In the genomic region with DNA sequence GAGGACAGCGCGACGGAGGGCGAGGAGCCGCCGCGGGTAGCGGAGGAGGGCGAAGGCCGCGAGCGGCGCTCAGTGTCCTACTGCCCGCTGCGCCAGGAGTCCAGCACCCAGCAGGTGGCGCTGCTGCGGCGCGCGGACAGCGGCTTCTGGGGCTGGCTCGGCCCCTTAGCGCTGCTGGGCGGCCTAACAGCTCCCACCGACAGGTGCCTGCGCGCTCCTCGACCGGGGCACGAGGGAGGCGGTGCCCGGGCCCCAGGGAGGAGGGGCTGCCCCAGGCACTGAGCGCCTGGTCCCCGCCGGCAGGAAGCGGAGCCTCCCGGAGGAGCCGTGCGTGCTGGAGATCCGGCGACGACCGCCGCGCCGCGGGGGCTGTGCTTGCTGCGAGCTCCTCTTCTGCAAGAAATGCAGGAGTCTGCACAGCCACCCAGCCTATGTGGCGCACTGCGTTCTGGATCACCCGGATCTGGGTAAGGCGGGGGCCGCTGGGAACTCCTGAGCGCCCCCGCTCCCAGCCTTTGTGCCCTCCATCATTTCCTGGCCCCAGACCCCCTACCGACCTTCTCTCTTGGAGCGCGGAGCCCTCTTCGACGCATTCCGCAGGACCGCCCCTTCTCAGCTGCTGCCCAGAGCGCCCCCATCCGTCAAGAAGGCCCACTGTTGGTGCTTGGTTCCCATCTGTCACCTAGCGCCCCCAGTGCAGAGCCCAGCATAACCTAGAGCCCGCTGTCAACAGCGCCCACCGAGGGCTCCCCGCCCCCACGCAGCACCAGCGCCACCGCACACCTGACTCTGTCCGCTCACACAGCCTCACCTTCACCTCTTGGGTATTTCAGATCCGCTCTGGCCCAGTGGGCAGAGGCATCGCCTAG, we compare ENCODE assay signal across 8 cellular contexts. TPM values are rescaled to one million over a fixed set of nuclear protein-coding genes. Genes with fewer than 3 reads are reported as not detected.
A peak's percentile ranks its signal among the peaks of the same experiment; 100 is the strongest.
DNase-seq lines count a peak whose midpoint lies in the region; FAIRE-seq and TF ChIP-seq lines count a peak whose summit lies in the region.

No MANE protein-coding gene starts in this region.

- peak; percentile 92 for TF ChIP-seq CTCF in foreskin fibroblast (IDR thresholded peaks at IDR 0.05; ENCODE audit: low read depth, low read length)
- TF ChIP-seq CTCF in neural progenitor cell (IDR thresholded peaks at IDR 0.05) = peak; percentile 73
- peak in 6 of 7 experiments; percentile 34 to 97 (median 92) for TF ChIP-seq CTCF in stomach (IDR thresholded peaks at IDR 0.05)

- H3K36me3 Mint-ChIP-seq in neural progenitor cell = no peaks in the 10 kb centered on the region

- peak overlapping the region; percentile 88 for H3K4me3 Mint-ChIP-seq in neural progenitor cell

- no peak for TF ChIP-seq EP300 in stomach (IDR thresholded peaks at IDR 0.05)

- H3K9me3 Mint-ChIP-seq in neural progenitor cell = no peaks in the 10 kb centered on the region

- peaks cover 3% of the 10 kb centered on the region for H3K27me3 Mint-ChIP-seq in neural progenitor cell (ENCODE audit: insufficient read depth, low read depth)

- H3K4me1 Mint-ChIP-seq in neural progenitor cell = peaks cover 26% of the 10 kb centered on the region

- H3K4me1 ChIP-seq in neural progenitor cell (peaks cover 19% of the 10 kb centered on the region), stomach (peaks cover 10 to 39% (median 25%) of the 10 kb centered on the region in 4 donors)

- intact Hi-C loops in stomach (cut with DNase I; ENCODE audit: low total_unique reads) = no loop called here

- no peak for FAIRE-seq in H54 (lab: Jason Lieb, UNC)

- no peaks in the 10 kb centered on the region for H3K79me2 ChIP-seq in neural progenitor cell (ENCODE audit: low read depth)

- H3K9ac ChIP-seq in neural progenitor cell = no peak overlapping the region

- no peaks in the 10 kb centered on the region for H4K20me1 ChIP-seq in neural progenitor cell (ENCODE audit: low read depth)

- TF ChIP-seq POLR2A in H54 (IDR thresholded peaks at IDR 0.05; ENCODE audit: low read depth, low read length) = no peak
- peak; percentile 35; the same call in 1 of the 2 replicates for TF ChIP-seq POLR2A in Raji (IDR thresholded peaks at IDR 0.05; ENCODE audit: insufficient read depth, low read depth, low read length)
- TF ChIP-seq POLR2A in stomach (IDR thresholded peaks at IDR 0.05) = no peak

- H3K9me3 ChIP-seq in neural progenitor cell (ENCODE audit: low read depth) (no peaks in the 10 kb centered on the region), stomach (no peaks in the 10 kb centered on the region)

- WGBS in stomach, 5 donors = 4 to 7% (median 5%) methylated on average over 47 to 75 of the region's 75 CpGs

- no peaks in the 10 kb centered on the region for H3K36me3 ChIP-seq in neural progenitor cell
- H3K36me3 ChIP-seq in stomach = no peaks in the 10 kb centered on the region

- peak overlapping the region; percentile 91 for H2AFZ ChIP-seq in neural progenitor cell (replicated peaks)

- H3K27me3 ChIP-seq in neural progenitor cell = no peaks in the 10 kb centered on the region
- H3K27me3 ChIP-seq in stomach = no peaks in the 10 kb centered on the region

- H3K4me3 ChIP-seq in foreskin fibroblast (ENCODE audit: low read depth in 1 of 2, low read length in 2 of 2) (peak overlapping the region; percentile 35 to 36), neural progenitor cell (peak overlapping the region; percentile 48), stomach (peak overlapping the region; percentile 43 to 72 (median 50))

- peaks cover 29% of the 10 kb centered on the region for H3F3A ChIP-seq in neural progenitor cell (ENCODE audit: low read depth)

- peak overlapping the region; percentile 74 for H3K4me2 ChIP-seq in neural progenitor cell

- no peak overlapping the region for H3K27ac ChIP-seq in neural progenitor cell
- H3K27ac ChIP-seq in stomach = peak overlapping the region; percentile 11 to 66 (median 58)

- DNase-seq in Daoy (ENCODE audit: low read depth) (peak; percentile 92), H54 (ENCODE audit: insufficient read length, low spot score) (peak; percentile 95), M059J (ENCODE audit: low read depth) (peak; percentile 79), activated gamma-delta T cell (lab: John Stamatoyannopoulos, UW) (peak; percentile 74), foreskin fibroblast (peak; percentile 75 to 94), neural progenitor cell (ENCODE audit: low spot score) (peak; percentile 96), stomach (peak; percentile 92)

- H3K27ac Mint-ChIP-seq in neural progenitor cell = no peak overlapping the region

RNA-seq across cellular contexts. Expression of a gene that starts 3.7 kb away (rescaled TPM):
- total RNA-seq in Daoy (2014; rRNA removed; shearing (Covaris generic)) = not detected in 2 replicates
- not detected in 2 replicates for total RNA-seq in M059J (2014; rRNA removed; shearing (Covaris generic))
- total RNA-seq in neural progenitor cell (ENCODE audit: low replicate concordance) (not detected in 2 replicates), stomach (not detected)
- not detected for polyA plus RNA-seq in stomach

RNA-seq across cellular contexts. Expression of a gene that starts 11.3 kb away (rescaled TPM):
- not detected in 2 replicates for total RNA-seq in Daoy (2014; rRNA removed; shearing (Covaris generic))
- not detected in 2 replicates for total RNA-seq in M059J (2014; rRNA removed; shearing (Covaris generic))
- 0.09 TPM in 1 of 2 replicates, not detected in the other for total RNA-seq in neural progenitor cell (ENCODE audit: low replicate concordance)
- total RNA-seq in stomach = under 1 TPM in 1 of 5 donors, not detected in 4; under 0.01 TPM
- polyA plus RNA-seq in stomach = under 1 TPM in 1 of 3 donors, not detected in 2; 0.05 TPM

RNA-seq across cellular contexts. Expression of a gene that starts 31.1 kb away (rescaled TPM):
- total RNA-seq in Daoy (2014; rRNA removed; shearing (Covaris generic)) = 0.40 TPM in 1 of 2 replicates, not detected in the other
- 0.17 and 1.2 TPM in 2 replicates for total RNA-seq in M059J (2014; rRNA removed; shearing (Covaris generic))
- total RNA-seq in neural progenitor cell (ENCODE audit: low replicate concordance) (not detected in 2 replicates), stomach (10 to 100 TPM in 4 of 5 donors, 1 to 10 TPM in 1; 2.2 to 75.0 (median 20.6) TPM)
- polyA plus RNA-seq in stomach = 10 to 100 TPM in 1 of 3 donors, 1 to 10 TPM in 2; 3.1 to 21.0 (median 6.1) TPM

RNA-seq across cellular contexts. Expression of a gene that starts 32.9 kb away (rescaled TPM):
- 0.39 and 3.5 TPM in 2 replicates for total RNA-seq in Daoy (2014; rRNA removed; shearing (Covaris generic))
- 0.71 and 0.89 TPM in 2 replicates for total RNA-seq in M059J (2014; rRNA removed; shearing (Covaris generic))
- 4.8 and 14.5 TPM in 2 replicates for total RNA-seq in neural progenitor cell (ENCODE audit: low replicate concordance)
- total RNA-seq in stomach = under 1 TPM in 3 of 5 donors, not detected in 2; 0.37 to 0.89 (median 0.43) TPM
- 1 to 10 TPM in 1 of 3 donors, under 1 TPM in 2; 0.31 to 1.4 (median 0.75) TPM for polyA plus RNA-seq in stomach

RNA-seq across cellular contexts. Expression of a gene that starts 44.9 kb away (rescaled TPM):
- total RNA-seq in Daoy (2014; rRNA removed; shearing (Covaris generic)) = 12.1 and 15.9 TPM in 2 replicates
- 11.3 and 21.0 TPM in 2 replicates for total RNA-seq in M059J (2014; rRNA removed; shearing (Covaris generic))
- total RNA-seq in neural progenitor cell (ENCODE audit: low replicate concordance) (84.8 and 90.1 TPM in 2 replicates), stomach (100 to 1,000 TPM in 1 of 5 donors, 10 to 100 TPM in 4; 21.1 to 127 (median 60.1) TPM)
- polyA plus RNA-seq in stomach = 100 to 1,000 TPM in 1 of 3 donors, 10 to 100 TPM in 2; 88.8 to 101 (median 96.4) TPM
